14 cellular contexts compared by ENCODE assay signal in genomic region chr9:127318651-127319167, GRCh38. TPM values are rescaled to one million over a fixed set of nuclear protein-coding genes. Genes with fewer than 3 reads are reported as not detected.
DNase-seq lines count a peak whose midpoint lies in the region; ATAC-seq, FAIRE-seq and TF ChIP-seq lines count a peak whose summit lies in the region.
"Had no signal": no experiment of that assay in that cellular context is flagged by ENCODE, and none has a peak within 500 bp of the region (broad histone marks: within the 10 kb centered on the region; RNA-seq: fewer than 3 reads in every experiment).

No MANE protein-coding gene starts in this region.

- no peak overlapping the region for H3K27ac ChIP-seq in keratinocyte (ENCODE audit: control insufficient read depth, insufficient read depth, low read length)
- no peak overlapping the region for H3K27ac ChIP-seq in PC-3 (ENCODE audit: low read length)

- DNase-seq in NCI-H82 (lab: John Stamatoyannopoulos, UW): peak; percentile 40
- DNase-seq in NCI-H82 treated with DMSO at 0.1 percent for 48 hours (lab: John Stamatoyannopoulos, UW; ENCODE audit: unreplicated experiment): no peak
- DNase-seq in bronchial epithelial cell (ENCODE audit: low read depth): peak; percentile 78
- DNase-seq in keratinocyte (ENCODE audit: low read depth, low spot score): no peak
- no peak for DNase-seq in PC-3
- no peak for DNase-seq in stimulated activated CD8-positive, alpha-beta memory T cell treated with anti-CD3 and anti-CD28 coated beads, Interleukin-4, amount 100 ng/mL, for 48 hours
- DNase-seq in RCC 7860 (ENCODE audit: low spot score): no peak
- DNase-seq: activated naive CD8-positive, alpha-beta T cell treated with anti-CD3 and anti-CD28 coated beads for 36 hours; DND-41; NCI-H1436; stimulated activated CD4-positive, alpha-beta T cell treated with anti-CD3 and anti-CD28 coated beads, Interleukin-1b, Interleukin-23, amount 100 ng/mL, for 48 hours; stimulated activated naive CD4-positive, alpha-beta T cell treated with Interleukin-2 at 50 U/mL for 16 hours had no signal

- no TSS peak for BruUV-seq in PC-3 (replicated peaks; lab: Mats Ljungman, UMichigan)

- H3F3A ChIP-seq in PC-3 (ENCODE audit: low read length, unreplicated experiment): no peaks in the 10 kb centered on the region

- no peaks in the 10 kb centered on the region for H3K27me3 ChIP-seq in bronchial epithelial cell (ENCODE audit: control insufficient read depth, insufficient read depth, low read length)
- H3K27me3 ChIP-seq in keratinocyte (ENCODE audit: control insufficient read depth, extremely low read depth, insufficient read depth, low read length): no peaks in the 10 kb centered on the region
- no peaks in the 10 kb centered on the region for H3K27me3 ChIP-seq in PC-3 (ENCODE audit: low read length)

- no peaks in the 10 kb centered on the region for H3K9me3 ChIP-seq in keratinocyte (ENCODE audit: control insufficient read depth, low read depth, low read length)
- H3K9me3 ChIP-seq in PC-3 (ENCODE audit: low read length): no peaks in the 10 kb centered on the region

- H2AFZ ChIP-seq in keratinocyte (ENCODE audit: control insufficient read depth, low read length) (no peak overlapping the region), PC-3 (ENCODE audit: low read length) (no peak overlapping the region)

- H3K36me3 ChIP-seq in bronchial epithelial cell (ENCODE audit: control insufficient read depth, insufficient read depth, low read length) (no peaks in the 10 kb centered on the region), keratinocyte (ENCODE audit: control insufficient read depth in 2 of 2, extremely low read depth in 1 of 2, insufficient read depth in 2 of 2, low read length in 2 of 2) (peaks cover 0 to 2% of the 10 kb centered on the region in 2 experiments), PC-3 (ENCODE audit: low read depth, low read length) (peaks cover 5% of the 10 kb centered on the region; the same call in 1 of the 2 replicates)

- ATAC-seq in HG02678 (IDR thresholded peaks at IDR 0.05; ENCODE audit: unreplicated experiment) (no peak), PC-3 (no peak)

- H3K9me1 ChIP-seq in keratinocyte (ENCODE audit: control insufficient read depth, extremely low read depth, insufficient read depth, low read length): no peaks in the 10 kb centered on the region

- H3K9me2 ChIP-seq in PC-3 (replicated peaks; ENCODE audit: low read length): no peaks in the 10 kb centered on the region

- H3K4me2 ChIP-seq in keratinocyte (ENCODE audit: control insufficient read depth, extremely low read depth, insufficient read depth, low read depth, low read length): peak overlapping the region; percentile 31
- no peak overlapping the region for H3K4me2 ChIP-seq in PC-3 (ENCODE audit: low read length)

- no peak overlapping the region for H3K9ac ChIP-seq in keratinocyte (ENCODE audit: control insufficient read depth, extremely low read depth, insufficient read depth, low read length)
- H3K9ac ChIP-seq in PC-3 (ENCODE audit: low read length): no peak overlapping the region

- intact Hi-C loops in PC-3 (cut with micrococcal nuclease): no loop called here

- POLR2A ChIA-PET in PC-3 (lab: Charles Lee; ENCODE audit: unreplicated experiment): no interaction called here

- CTCF ChIA-PET in PC-3 (lab: Charles Lee): no interaction called here

- H3K4me1 ChIP-seq in keratinocyte (ENCODE audit: control insufficient read depth, extremely low read depth, insufficient read depth, low read length) (peaks cover 21% of the 10 kb centered on the region), PC-3 (ENCODE audit: insufficient read depth, low read length) (peaks cover 13% of the 10 kb centered on the region)

- dilution Hi-C loops in keratinocyte (cut with MboI; ENCODE audit: extremely low pct_ligation_motif_present, low sequenced_read_pairs): no loop called here

- TF ChIP-seq CTCF in bronchial epithelial cell (IDR thresholded peaks at IDR 0.05; ENCODE audit: insufficient read depth, low read length, severe bottlenecking) (no peak), keratinocyte (optimal IDR thresholded peaks at IDR 0.05 in 1 of 3, IDR thresholded peaks at IDR 0.05 in 1 of 3, conservative IDR thresholded peaks at IDR 0.05 in 1 of 3; ENCODE audit: extremely low read depth in 1 of 3, insufficient read depth in 2 of 3, low read length in 3 of 3) (peak in 1 of 3 experiments; percentile 18), PC-3 (conservative IDR thresholded peaks at IDR 0.05; ENCODE audit: low read depth, low read length) (no peak)

- H3K4me3 ChIP-seq in bronchial epithelial cell (ENCODE audit: low read depth, low read length): no peak overlapping the region
- H3K4me3 ChIP-seq in keratinocyte (ENCODE audit: control insufficient read depth in 2 of 3, extremely low read depth in 1 of 3, insufficient read depth in 2 of 3, low read depth in 1 of 3, low read length in 3 of 3): no peak overlapping the region
- H3K4me3 ChIP-seq in PC-3 (ENCODE audit: low read length): no peak overlapping the region

- FAIRE-seq in bronchial epithelial cell (lab: Jason Lieb, UNC): no peak
- peak; percentile 44 for FAIRE-seq in keratinocyte (lab: Jason Lieb, UNC)
- FAIRE-seq in RCC 7860 (lab: Jason Lieb, UNC): no peak
- FAIRE-seq: endometrium had no signal

- H3K79me2 ChIP-seq in keratinocyte (ENCODE audit: control insufficient read depth, insufficient read depth, low read length): no peaks in the 10 kb centered on the region
- H3K79me2 ChIP-seq in PC-3 (ENCODE audit: low read length): no peaks in the 10 kb centered on the region

- no peaks in the 10 kb centered on the region for H4K20me1 ChIP-seq in keratinocyte (ENCODE audit: control insufficient read depth, extremely low read depth, insufficient read depth, low read length)
- no peaks in the 10 kb centered on the region for H4K20me1 ChIP-seq in PC-3 (ENCODE audit: low read length)

RNA-seq across cellular contexts. Expression of gene GARNL3, which starts 54.1 kb away (rescaled TPM):
- 2.4 and 5.4 TPM in 2 replicates for total RNA-seq in bronchial epithelial cell
- polyA plus RNA-seq in keratinocyte: 2.0 to 3.3 TPM (median 2.4 TPM) in 3 replicates
- polyA plus RNA-seq in keratinocyte (2011; ENCODE audit: low read depth): 4.2 TPM
- polyA plus RNA-seq in keratinocyte (2011; cell fraction: cytosol; rRNA removed): 1.7 and 2.3 TPM in 2 replicates
- 10.7 and 12.6 TPM in 2 replicates for polyA plus RNA-seq in keratinocyte (2011; cell fraction: nucleus; rRNA removed)
- 1.7 and 2.0 TPM in 2 replicates for polyA plus RNA-seq in keratinocyte (2012; ENCODE audit: low replicate concordance)
- polyA minus RNA-seq in keratinocyte: 3.9 to 11.7 TPM (median 5.9 TPM) in 3 replicates
- polyA minus RNA-seq in keratinocyte (2011; cell fraction: cytosol; rRNA and poly(A)+ RNA removed): 0.96 TPM
- 9.0 and 18.9 TPM in 2 replicates for polyA minus RNA-seq in keratinocyte (2011; cell fraction: nucleus; rRNA and poly(A)+ RNA removed)
- total RNA-seq in PC-3 (2014; rRNA removed): 15.2 and 15.5 TPM in 2 replicates

Comparison
In these comparisons a context has a peak if more than half of its experiments do, and no peak if none do; other contexts are left out.
1. DNase-seq: peak in NCI-H82 (single experiment) and bronchial epithelial cell (single experiment); none in NCI-H82 treated with DMSO at 0.1 percent for 48 hours (single experiment), keratinocyte (single experiment), PC-3 (single experiment), stimulated activated CD8-positive, alpha-beta memory T cell treated with anti-CD3 and anti-CD28 coated beads, Interleukin-4, amount 100 ng/mL, for 48 hours (single experiment) and RCC 7860 (single experiment).